1 cellular context compared by ENCODE assay signal in the genomic region with DNA sequence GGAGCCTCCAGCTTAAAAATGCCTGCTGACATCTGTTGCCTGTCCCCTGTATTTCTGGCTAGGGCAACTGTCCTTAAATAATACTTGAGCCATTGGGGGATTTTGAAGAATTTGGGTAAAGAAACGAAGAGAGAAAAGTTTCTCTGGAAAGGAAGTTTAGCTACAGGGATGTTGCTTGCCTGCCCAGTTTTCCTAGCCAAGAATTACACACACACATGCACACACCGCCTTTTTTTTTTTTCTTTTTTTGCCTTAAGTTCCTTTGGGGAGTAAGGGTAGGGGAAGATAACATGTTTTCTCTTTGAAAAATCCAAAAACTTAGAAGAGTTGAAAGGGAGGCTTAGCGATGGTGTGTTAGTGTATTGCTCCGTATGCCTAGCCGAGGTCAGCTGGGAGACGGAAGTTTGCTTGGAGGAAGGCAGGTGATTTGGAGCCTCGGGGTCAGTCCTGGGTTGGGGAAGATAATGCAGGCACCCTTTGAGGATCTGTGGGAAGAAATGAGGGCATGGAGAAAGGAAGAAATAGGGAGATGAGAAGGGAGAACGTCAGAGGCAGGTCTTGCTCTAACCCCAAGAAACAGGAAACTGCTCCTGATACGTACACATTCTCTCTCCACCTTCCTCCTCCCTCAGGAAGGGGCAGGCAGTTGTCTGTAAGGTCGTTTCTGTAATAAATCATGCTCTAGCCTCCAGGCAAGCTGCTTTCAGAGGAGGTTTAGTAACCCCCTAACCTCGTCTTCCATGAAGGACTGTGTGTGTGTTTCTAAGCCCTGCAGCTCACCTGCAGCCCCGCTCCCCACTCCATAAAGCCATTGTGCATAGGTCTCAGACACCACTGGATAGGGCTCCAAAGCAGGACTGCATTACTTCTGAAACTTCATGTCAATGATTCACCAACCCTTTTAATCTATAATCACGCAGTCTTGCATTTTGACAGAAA.
TF ChIP-seq lines count a peak whose summit lies in the region.

No MANE protein-coding gene starts in this region.

TF ChIP-seq in IMR-90, 13 proteins besides CTCF, POLR2A, EP300 and RAD21:
- TF ChIP-seq MXI1 (IDR thresholded peaks at IDR 0.05; ENCODE audit: borderline replicate concordance, low read depth, low read length) (no peak), MAFK (IDR thresholded peaks at IDR 0.05; ENCODE audit: low read depth, low read length) (no peak), RFX5 (IDR thresholded peaks at IDR 0.05; ENCODE audit: low read depth, low read length) (no peak), CHD1 (IDR thresholded peaks at IDR 0.05; ENCODE audit: low read depth, low read length) (no peak), FOS (IDR thresholded peaks at IDR 0.05; ENCODE audit: low read depth, low read length) (no peak), RCOR1 (IDR thresholded peaks at IDR 0.05; ENCODE audit: insufficient replicate concordance, low read length) (no peak), NFE2L2 (IDR thresholded peaks at IDR 0.05; ENCODE audit: low read depth, low read length) (no peak), MAZ (IDR thresholded peaks at IDR 0.05; ENCODE audit: borderline replicate concordance, low read depth, low read length) (no peak)
